Comparison of ENCODE assay signal across 1 cellular context in the genomic region with DNA sequence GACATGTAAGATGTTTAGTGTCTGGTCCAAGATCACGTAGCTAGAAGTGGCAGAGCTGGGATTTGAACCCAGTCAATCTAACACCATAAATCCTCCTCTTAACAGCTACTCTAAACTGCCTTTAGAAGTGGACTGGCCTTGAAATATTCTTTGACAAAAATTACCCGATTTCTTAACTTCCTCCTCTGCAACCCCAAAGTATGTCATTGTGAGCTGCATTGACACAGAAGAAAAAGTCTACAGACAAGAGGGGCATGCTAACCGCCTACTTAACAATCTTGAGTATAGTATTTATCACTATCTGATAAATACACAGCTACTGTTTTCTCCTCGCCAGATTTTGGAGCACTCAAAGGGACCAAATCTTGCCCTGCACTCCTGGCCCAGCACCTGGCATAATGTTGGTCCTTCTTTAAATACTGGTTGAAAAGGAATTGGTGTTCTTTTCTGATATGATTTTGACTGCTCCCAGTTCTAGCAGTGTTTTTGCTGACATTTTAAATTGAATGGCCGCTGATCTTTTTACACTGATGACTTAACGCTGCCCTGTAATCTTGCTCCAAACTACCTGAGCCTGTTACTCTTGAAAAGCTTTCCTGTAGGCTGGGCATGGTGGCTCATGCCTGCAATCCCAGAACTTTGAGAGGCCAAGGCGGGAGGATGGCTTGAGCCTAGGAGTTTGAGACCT.
TF ChIP-seq lines count a peak whose summit lies in the region.

No MANE protein-coding gene starts in this region.

TF ChIP-seq in K562, 482 proteins besides CTCF, POLR2A, EP300 and RAD21 (continued from another document):
- TF ChIP-seq TSHZ1 (CRISPR knock-in tag; IDR thresholded peaks at IDR 0.05) (no peak), C11orf30 (IDR thresholded peaks at IDR 0.05; ENCODE audit: low read depth) (peak; percentile 59), ZNF316 (IDR thresholded peaks at IDR 0.05) (peak; percentile 74)
